18 cellular contexts compared by ENCODE assay signal in the genomic region with DNA sequence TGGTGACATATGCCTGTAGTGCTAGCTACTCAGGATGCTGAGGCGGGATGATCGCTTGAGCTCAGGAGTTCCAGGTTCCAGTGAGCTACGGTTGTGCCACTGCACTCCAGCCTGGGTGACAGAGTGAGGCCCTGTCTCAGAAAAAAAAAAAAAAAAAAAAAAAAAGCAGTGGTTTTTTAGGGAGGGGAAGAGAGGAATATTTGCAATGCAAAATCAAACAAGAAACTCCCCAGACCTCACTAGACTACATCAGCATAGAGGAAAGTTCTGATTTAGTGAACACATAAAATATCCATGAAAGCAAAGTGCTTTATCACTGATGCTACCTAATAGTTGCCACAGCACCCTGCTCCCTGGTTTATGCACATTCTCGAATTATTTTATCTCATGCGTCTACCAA. TPM values are rescaled to one million over a fixed set of nuclear protein-coding genes. Genes with fewer than 3 reads are reported as not detected.
DNase-seq lines count a peak whose midpoint lies in the region; ATAC-seq and TF ChIP-seq lines count a peak whose summit lies in the region.
"Had no signal": no experiment of that assay in that cellular context is flagged by ENCODE, and none has a peak within 500 bp of the region (broad histone marks: within the 10 kb centered on the region; RNA-seq: fewer than 3 reads in every experiment).

No MANE protein-coding gene starts in this region.

- H3K4me3 Mint-ChIP-seq in CD14-positive monocyte, result peak overlapping the region in 1 of 2 donors; percentile 42
- H3K4me3 Mint-ChIP-seq in GM23338, result peak overlapping the region; percentile 13; the same call in 1 of the 3 replicates

- H3K27me3 Mint-ChIP-seq in CD14-positive monocyte (ENCODE audit: low read depth in 3 of 3) (peaks cover 24 to 46% (median 39%) of the 10 kb centered on the region in 3 donors), GM23338 (ENCODE audit: insufficient read depth, low read depth, poor library complexity) (peaks cover 24% of the 10 kb centered on the region)

- intact Hi-C loops in CD14-positive monocyte (cut with micrococcal nuclease), result no loop called here
- intact Hi-C loops in adrenal gland (cut with DNase I), result no loop called here

- H3K27ac Mint-ChIP-seq in CD14-positive monocyte (peak overlapping the region in 5 of 7 donors; percentile 12 to 84 (median 48)), GM23338 (no peak overlapping the region)
- H3K27ac Mint-ChIP-seq: activated T-helper 2 cell treated with anti-CD3 and anti-CD28 coated beads, Interferon-gamma antibody, Interleukin-2, Interleukin-4, amounts not matched to agents 10 μg/mL and 5 μg/mL and 100 μg/mL, durations not matched to agents 14 hours and 24 hours and 36 hours had no signal

- H3K4me3 ChIP-seq in GM23338, result peak overlapping the region; percentile 93
- no peak overlapping the region for H3K4me3 ChIP-seq in adrenal gland
- H3K4me3 ChIP-seq in muscle layer of duodenum (ENCODE audit: low read depth in 1 of 2, low read length in 2 of 2), result peak overlapping the region in 1 of 2 donors; percentile 89
- H3K4me3 ChIP-seq: lung had no signal

- no peak for TF ChIP-seq POLR2A in adrenal gland (IDR thresholded peaks at IDR 0.05)

- no peak overlapping the region for H2AFZ ChIP-seq in GM23338

- WGBS in adrenal gland, 4 donors, result 82 to 88% (median 85%) methylated on average over 5 of the region's 5 CpGs

- no peaks in the 10 kb centered on the region; the same call in none of the 2 replicates for H3F3A ChIP-seq in GM23338 (replicated peaks; ENCODE audit: low read depth)

- H3K79me2 ChIP-seq in GM23338 (replicated peaks; ENCODE audit: insufficient read depth), result peaks cover 73% of the 10 kb centered on the region

- H3K27me3 ChIP-seq in GM23338 (ENCODE audit: insufficient read depth) (peaks cover 27% of the 10 kb centered on the region), adrenal gland (no peaks in the 10 kb centered on the region), muscle layer of duodenum (ENCODE audit: low read depth, low read length) (no peaks in the 10 kb centered on the region)

- H3K9me3 Mint-ChIP-seq in CD14-positive monocyte, result peaks cover 0 to 9% (median 0%) of the 10 kb centered on the region in 7 donors
- no peaks in the 10 kb centered on the region for H3K9me3 Mint-ChIP-seq in GM23338
- H3K9me3 Mint-ChIP-seq: activated T-helper 2 cell treated with anti-CD3 and anti-CD28 coated beads, Interferon-gamma antibody, Interleukin-2, Interleukin-4, amounts not matched to agents 10 μg/mL and 5 μg/mL and 100 μg/mL, durations not matched to agents 14 hours and 24 hours and 36 hours had no signal

- H3K4me1 Mint-ChIP-seq in CD14-positive monocyte (peaks cover 33% of the 10 kb centered on the region), GM23338 (peaks cover 24% of the 10 kb centered on the region)

- TF ChIP-seq CTCF in CD14-positive monocyte (IDR thresholded peaks at IDR 0.05), result no peak
- no peak for TF ChIP-seq CTCF in GM23338 (conservative IDR thresholded peaks at IDR 0.05; ENCODE audit: low read depth in 2 of 2)
- TF ChIP-seq CTCF in adrenal gland (IDR thresholded peaks at IDR 0.05), result no peak

- peaks cover 4% of the 10 kb centered on the region; the same call in 1 of the 2 replicates for H3K36me3 ChIP-seq in GM23338 (ENCODE audit: insufficient read depth)
- no peaks in the 10 kb centered on the region for H3K36me3 ChIP-seq in adrenal gland (replicated peaks in 1 of 2)
- peaks cover 0 to 10% of the 10 kb centered on the region in 2 donors for H3K36me3 ChIP-seq in muscle layer of duodenum (ENCODE audit: control insufficient read depth in 1 of 2, insufficient read depth in 2 of 2, low read length in 2 of 2)

- ATAC-seq in GM23338 (no peak), HG03565 (IDR thresholded peaks at IDR 0.05; ENCODE audit: unreplicated experiment) (no peak)

- peak overlapping the region; percentile 98; the same call in 1 of the 2 replicates for H3K4me2 ChIP-seq in GM23338

- H3K36me3 Mint-ChIP-seq in CD14-positive monocyte, result no peaks in the 10 kb centered on the region
- peaks cover 40% of the 10 kb centered on the region for H3K36me3 Mint-ChIP-seq in GM23338 (ENCODE audit: low read depth)

- H3K9me3 ChIP-seq in adrenal gland (replicated peaks in 1 of 3) (no peaks in the 10 kb centered on the region), muscle layer of duodenum (ENCODE audit: control insufficient read depth in 1 of 2, low read length in 2 of 2) (no peaks in the 10 kb centered on the region)

- H4K20me1 ChIP-seq in GM23338 (replicated peaks; ENCODE audit: insufficient read depth), result peaks cover 10% of the 10 kb centered on the region

- H3K27ac ChIP-seq in GM23338 (ENCODE audit: low read depth), result no peak overlapping the region
- H3K27ac ChIP-seq in adrenal gland, result peak overlapping the region in 3 of 5 donors; percentile 9 to 94 (median 85)
- peak overlapping the region; percentile 46 for H3K27ac ChIP-seq in muscle layer of duodenum (ENCODE audit: low read length)
- H3K27ac ChIP-seq: WERI-Rb-1 had no signal

- H3K4me1 ChIP-seq in GM23338 (ENCODE audit: insufficient read depth), result peaks cover 15% of the 10 kb centered on the region
- H3K4me1 ChIP-seq in adrenal gland (replicated peaks in 1 of 2), result peaks cover 16 to 33% of the 10 kb centered on the region in 2 donors
- H3K4me1 ChIP-seq in muscle layer of duodenum (ENCODE audit: control insufficient read depth in 1 of 2, insufficient read depth in 2 of 2, low read length in 2 of 2), result peaks cover 13 to 25% of the 10 kb centered on the region in 2 donors

- no peaks in the 10 kb centered on the region for H3K9me2 ChIP-seq in GM23338 (ENCODE audit: insufficient read depth)

- DNase-seq in CD14-positive monocyte (ENCODE audit: low spot score), result no peak
- no peak for DNase-seq in GM23338 (ENCODE audit: low spot score)
- no peak for DNase-seq in adrenal gland
- no peak for DNase-seq in AG08396 (ENCODE audit: low spot score)
- no peak for DNase-seq in activated effector memory CD4-positive, alpha-beta T cell treated with anti-CD3 and anti-CD28 coated beads, Interleukin-2, amount 50 U/mL, for 16 hours
- no peak for DNase-seq in AG08395 (ENCODE audit: low spot score)
- DNase-seq: amygdala, GF-D8, NCI-H2029 treated with DMSO at 0.1 percent for 48 hours, NCI-H69, nephron progenitor cell, RPMI8226, SW 1271, WERI-Rb-1 had no signal

TF ChIP-seq in GM23338, 12 proteins besides CTCF, POLR2A, EP300 and RAD21:
- TF ChIP-seq ZNF331 (CRISPR knock-in tag; IDR thresholded peaks at IDR 0.05; ENCODE audit: low read depth) (no peak), CREB1 (CRISPR knock-in tag; IDR thresholded peaks at IDR 0.05; ENCODE audit: low read depth) (no peak)

RNA-seq across cellular contexts. Expression of gene GPR157, which starts 50.5 kb away (rescaled TPM):
- polyA plus RNA-seq in CD14-positive monocyte (1 to 10 TPM in 1 of 2 donors, under 1 TPM in 1; 0.56 to 1.1 TPM), GM23338 (2016; fragmentation: Nextera tagmentation; extraction: Ambion mirVana) (0.81 and 0.85 TPM in 2 replicates), adrenal gland (1 to 10 TPM; 2.0 to 6.7 (median 2.9) TPM)
- 3.9 and 4.2 TPM in 2 replicates for total RNA-seq in GM23338 (2014; rRNA removed; shearing (Covaris generic))
- 10 to 100 TPM in 4 of 8 donors, 1 to 10 TPM in 4; 5.0 to 16.8 (median 9.8) TPM for total RNA-seq in adrenal gland

RNA-seq across cellular contexts. Expression of gene H6PD, which starts 55.1 kb away (rescaled TPM):
- polyA plus RNA-seq in CD14-positive monocyte (10 to 100 TPM in 1 of 2 donors, 1 to 10 TPM in 1; 8.6 to 15.9 TPM), GM23338 (2016; fragmentation: Nextera tagmentation; extraction: Ambion mirVana) (0.99 and 1.2 TPM in 2 replicates), adrenal gland (10 to 100 TPM; 20.3 to 28.8 (median 22.7) TPM)
- total RNA-seq in GM23338 (2014; rRNA removed; shearing (Covaris generic)), result 4.2 and 4.7 TPM in 2 replicates
- total RNA-seq in adrenal gland, result 100 to 1,000 TPM in 2 of 8 donors, 10 to 100 TPM in 6; 65.7 to 116 (median 84.2) TPM
